Comparison of ENCODE assay signal across 8 cellular contexts in the genomic region with DNA sequence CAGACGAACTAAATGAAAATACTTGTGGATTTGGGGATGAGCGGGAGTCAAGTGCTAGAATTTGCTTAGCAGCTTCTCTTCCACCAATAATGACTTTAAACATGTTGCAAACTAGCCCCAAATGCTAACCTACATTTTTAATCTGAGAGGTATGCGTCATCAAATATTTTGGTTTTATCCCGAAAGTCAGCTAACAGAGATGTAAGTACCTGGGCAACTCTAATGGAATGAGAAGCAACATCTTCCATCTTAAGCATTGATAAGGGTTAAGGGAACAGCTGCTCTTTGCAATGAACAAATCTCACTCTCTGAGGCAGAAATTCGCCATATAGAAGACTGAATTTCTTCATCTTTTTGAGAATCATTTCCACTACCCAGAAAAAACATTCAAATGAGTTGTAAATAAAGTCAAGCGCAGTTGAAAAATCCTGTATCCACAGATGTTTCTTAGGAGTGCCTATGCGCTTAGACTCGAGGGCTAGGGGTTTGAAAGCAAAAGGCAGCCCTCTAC. TPM values are rescaled to one million over a fixed set of nuclear protein-coding genes. Genes with fewer than 3 reads are reported as not detected.
DNase-seq lines count a peak whose midpoint lies in the region; ATAC-seq and TF ChIP-seq lines count a peak whose summit lies in the region.

No MANE protein-coding gene starts in this region.

- no peaks in the 10 kb centered on the region for H3K9me3 ChIP-seq in heart right ventricle
- no peaks in the 10 kb centered on the region for H3K9me3 ChIP-seq in mesodermal cell (ENCODE audit: control insufficient read depth, low read length)
- H3K9me3 ChIP-seq in vagina: no peaks in the 10 kb centered on the region

- peak overlapping the region in 9 of 10 donors; percentile 54 to 100 (median 95) for H3K27ac ChIP-seq in heart right ventricle
- H3K27ac ChIP-seq in brain microvascular endothelial cell: peak overlapping the region; percentile 28
- peak overlapping the region; percentile 62 for H3K27ac ChIP-seq in mesodermal cell (ENCODE audit: low read depth, low read length, severe bottlenecking)
- peak overlapping the region; percentile 98 for H3K27ac ChIP-seq in vagina

- TF ChIP-seq POLR2A in vagina (IDR thresholded peaks at IDR 0.05): no peak

- in situ Hi-C loops in brain microvascular endothelial cell (cut with HindIII; ENCODE audit: low pct_ligation_motif_present, low sequenced_read_pairs): no loop called here

- H3K4me1 ChIP-seq in heart right ventricle (peaks cover 11 to 41% (median 31%) of the 10 kb centered on the region in 9 donors), mesodermal cell (ENCODE audit: control insufficient read depth, insufficient read depth, low read length, poor library complexity, severe bottlenecking) (peaks cover 23% of the 10 kb centered on the region), vagina (peaks cover 38% of the 10 kb centered on the region)

- no peaks in the 10 kb centered on the region for H3K27me3 ChIP-seq in heart right ventricle
- no peaks in the 10 kb centered on the region for H3K27me3 ChIP-seq in brain microvascular endothelial cell (replicated peaks)
- H3K27me3 ChIP-seq in vagina: no peaks in the 10 kb centered on the region

- intact Hi-C loops in heart right ventricle (cut with DNase I): loop anchor here in 1 of 10 donors (10.0 kb wide), 1 partner anchor 1089 kb away; the partner anchor contains the start of gene EHD3
- intact Hi-C loops in left ventricle myocardium superior (cut with micrococcal nuclease): no loop called here
- intact Hi-C loops in vagina (cut with DNase I): no loop called here

- no peak for ATAC-seq in heart right ventricle
- ATAC-seq in left ventricle myocardium superior: no peak
- no peak for ATAC-seq in HG02973 (IDR thresholded peaks at IDR 0.05; ENCODE audit: unreplicated experiment)

- no peak for DNase-seq in heart right ventricle
- no peak for DNase-seq in left ventricle myocardium superior
- DNase-seq in brain microvascular endothelial cell: no peak
- no peak for DNase-seq in vagina (ENCODE audit: extremely low spot score in 2 of 2)
- DNase-seq in SK-N-DZ (ENCODE audit: low spot score): no peak
- DNase-seq in activated CD8-positive, alpha-beta memory T cell treated with anti-CD3 and anti-CD28 coated beads, Interleukin-2, amount 50 U/mL, for 48 hours: no peak

- WGBS in heart right ventricle, 2 donors: 49 to 50% methylated on average over 8 of the region's 8 CpGs
- WGBS in mesodermal cell (ENCODE audit: insufficient coverage in 2 of 2), 2 experiments: 35% methylated on average over 4 to 6 of the region's 8 CpGs

- peaks cover 0 to 26% (median 0%) of the 10 kb centered on the region in 9 donors for H3K36me3 ChIP-seq in heart right ventricle
- H3K36me3 ChIP-seq in brain microvascular endothelial cell (replicated peaks): no peaks in the 10 kb centered on the region
- H3K36me3 ChIP-seq in mesodermal cell (ENCODE audit: control insufficient read depth, insufficient read depth, low read length): peaks cover 14% of the 10 kb centered on the region
- H3K36me3 ChIP-seq in vagina: no peaks in the 10 kb centered on the region

- TF ChIP-seq CTCF in heart right ventricle (IDR thresholded peaks at IDR 0.05): no peak
- TF ChIP-seq CTCF in brain microvascular endothelial cell (IDR thresholded peaks at IDR 0.05; ENCODE audit: low read depth, low read length, missing control alignments): no peak
- TF ChIP-seq CTCF in vagina (IDR thresholded peaks at IDR 0.05): no peak

- H3K4me3 ChIP-seq in heart right ventricle (peak overlapping the region; percentile 11 to 98 (median 96)), brain microvascular endothelial cell (ENCODE audit: low read depth, low read length) (peak overlapping the region; percentile 61), mesodermal cell (ENCODE audit: extremely low read depth, insufficient read depth, low read length, poor library complexity, severe bottlenecking) (peak overlapping the region; percentile 40), vagina (peak overlapping the region; percentile 52 to 92)

RNA-seq across cellular contexts. Expression of gene YPEL5, which starts 0.9 kb away (rescaled TPM):
- total RNA-seq in heart right ventricle (10 to 100 TPM; 52.0 to 88.8 (median 73.8) TPM), left ventricle myocardium superior (76.3 TPM), vagina (83.5 TPM)
- 10 to 100 TPM; 35.5 to 38.3 TPM for polyA plus RNA-seq in heart right ventricle
- polyA plus RNA-seq in mesodermal cell (2013, experiment 1 of 2): 84.6 TPM
- 92.3 TPM for polyA plus RNA-seq in mesodermal cell (2013, experiment 2 of 2)
- 21.1 and 24.7 TPM in 2 replicates for polyA plus RNA-seq in SK-N-DZ (2014; cell fraction: cytosol; rRNA removed)
- 15.2 and 20.5 TPM in 2 replicates for polyA plus RNA-seq in SK-N-DZ (2014; cell fraction: nucleus; rRNA removed)

Comparison
In these comparisons a context has a peak if more than half of its experiments do, and no peak if none do; other contexts are left out.
1. H3K27ac ChIP-seq: peak in every context shown above with its lines; median percentile 98 in vagina; 95 in heart right ventricle; 62 in mesodermal cell; 28 in brain microvascular endothelial cell.
2. H3K4me3 ChIP-seq: peak in every context shown above with its lines; median percentile 96 in heart right ventricle; 72 in vagina; 61 in brain microvascular endothelial cell; 40 in mesodermal cell.